Comparison of ENCODE assay signal across 9 cellular contexts in the genomic region with DNA sequence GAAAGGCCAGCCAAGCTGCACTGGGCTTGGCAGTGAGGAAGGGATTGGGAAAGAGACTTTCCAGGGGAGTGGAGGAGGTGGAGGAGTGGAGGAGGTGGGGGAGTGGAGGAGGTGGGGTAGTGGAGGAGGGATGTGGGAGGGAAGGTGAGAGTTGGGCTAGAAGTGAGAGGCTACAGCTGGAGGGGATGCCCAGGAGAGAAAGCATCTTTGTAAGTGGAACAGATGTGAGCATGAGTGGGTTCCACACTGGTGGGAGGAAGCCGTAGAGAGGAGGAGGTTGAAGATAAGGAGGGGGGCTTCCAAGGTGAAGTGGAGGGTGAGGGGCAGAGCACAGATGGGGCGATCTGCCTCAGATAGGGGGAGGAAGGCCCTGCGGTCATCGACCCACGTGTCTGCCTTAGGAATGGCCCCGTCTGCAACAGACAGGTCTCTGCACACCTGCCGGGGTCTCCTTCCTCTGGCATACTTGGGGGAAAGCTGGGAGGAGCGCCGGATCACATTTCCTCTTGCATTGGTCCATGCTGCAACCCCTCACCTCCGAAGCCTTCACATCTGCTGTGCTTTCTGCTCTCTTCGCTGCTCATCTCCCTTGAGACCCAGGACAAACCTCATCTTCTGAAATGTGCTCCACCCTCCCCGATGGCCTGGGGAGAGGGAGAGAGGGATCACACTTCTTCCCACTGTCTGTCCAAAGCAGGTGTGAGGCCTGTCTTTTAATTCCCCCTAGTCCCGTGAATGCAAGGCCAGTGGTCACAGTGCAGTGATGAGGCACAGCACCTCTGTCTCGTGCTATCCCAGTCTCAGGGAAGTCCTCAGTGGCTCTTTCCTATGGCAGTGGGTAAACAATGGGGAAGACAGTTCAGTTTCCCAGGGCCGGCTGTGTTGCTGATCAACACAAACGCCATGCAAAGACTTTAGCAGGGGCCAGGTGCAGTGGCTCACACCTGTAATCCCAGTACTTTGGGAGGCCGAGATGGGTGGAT. TPM values are rescaled to one million over a fixed set of nuclear protein-coding genes. Genes with fewer than 3 reads are reported as not detected.
DNase-seq lines count a peak whose midpoint lies in the region; ATAC-seq and TF ChIP-seq lines count a peak whose summit lies in the region.
"Had no signal": no experiment of that assay in that cellular context is flagged by ENCODE, and none has a peak within 500 bp of the region (broad histone marks: within the 10 kb centered on the region; RNA-seq: fewer than 3 reads in every experiment).

No MANE protein-coding gene starts in this region.

- H3K36me3 ChIP-seq in stomach = no peaks in the 10 kb centered on the region

- intact Hi-C loops in stomach (cut with DNase I; ENCODE audit: low total_unique reads) = no loop called here

- peak; percentile 39 for ATAC-seq in stimulated activated naive CD8-positive, alpha-beta T cell treated with anti-CD3 and anti-CD28 coated beads, Interleukin-15, Interleukin-2, amounts not matched to agents 100 U/mL and 50 U/mL, for 24 hours

- H3K36me3 Mint-ChIP-seq in activated T-cell treated with anti-CD3 and anti-CD28 coated beads, Interleukin-2, amount 50 U/mL, for 24 hours (ENCODE audit: low read depth) = no peaks in the 10 kb centered on the region

- DNase-seq in activated T-cell treated with anti-CD3 and anti-CD28 coated beads, Interleukin-2, amount 50 U/mL, for 24 hours = no peak
- DNase-seq in activated T-cell treated with anti-CD3 and anti-CD28 coated beads, Interleukin-2, amount 50 U/mL, for 48 hours = no peak
- DNase-seq in NCI-H524 treated with DMSO at 0.1 percent for 48 hours (lab: John Stamatoyannopoulos, UW) = peak; percentile 66
- peak; percentile 42 for DNase-seq in fibroblast of pulmonary artery (ENCODE audit: low read depth)
- DNase-seq in stimulated activated naive CD8-positive, alpha-beta T cell treated with anti-CD3 and anti-CD28 coated beads, Interleukin-15, Interleukin-2, amounts not matched to agents 100 U/mL and 50 U/mL, for 24 hours = no peak
- no peak for DNase-seq in HCEC 1CT
- no peak for DNase-seq in NCI-H2081 (lab: John Stamatoyannopoulos, UW)
- no peak for DNase-seq in stomach
- DNase-seq: COR-L47 had no signal

- H3K27ac ChIP-seq in stomach = no peak overlapping the region

- peaks cover 33% of the 10 kb centered on the region for H3K4me1 Mint-ChIP-seq in activated T-cell treated with anti-CD3 and anti-CD28 coated beads, Interleukin-2, amount 50 U/mL, for 24 hours (ENCODE audit: low read depth)

- H3K4me1 ChIP-seq in stomach = peaks cover 0 to 9% (median 8%) of the 10 kb centered on the region in 4 donors

- no peak for TF ChIP-seq POLR2A in stomach (IDR thresholded peaks at IDR 0.05)

- peaks cover 0 to 9% (median 0%) of the 10 kb centered on the region in 3 donors for H3K27me3 ChIP-seq in stomach

- H3K4me3 ChIP-seq in fibroblast of pulmonary artery (replicated peaks; ENCODE audit: low read depth, low read length) (no peak overlapping the region), stomach (no peak overlapping the region)

- peaks cover 4% of the 10 kb centered on the region for H3K27me3 Mint-ChIP-seq in activated T-cell treated with anti-CD3 and anti-CD28 coated beads, Interleukin-2, amount 50 U/mL, for 24 hours

- 67 to 76% (median 70%) methylated on average over 16 to 17 of the region's 17 CpGs for WGBS in stomach, 5 donors

- H3K9me3 Mint-ChIP-seq in activated T-cell treated with anti-CD3 and anti-CD28 coated beads, Interleukin-2, amount 50 U/mL, for 24 hours = peaks cover 12% of the 10 kb centered on the region

- TF ChIP-seq CTCF in fibroblast of pulmonary artery (IDR thresholded peaks at IDR 0.05; ENCODE audit: low read length, missing control alignments) = no peak
- TF ChIP-seq CTCF in stomach (IDR thresholded peaks at IDR 0.05) = no peak

- H3K27ac Mint-ChIP-seq in activated T-cell treated with anti-CD3 and anti-CD28 coated beads, Interleukin-2, amount 50 U/mL, for 24 hours = peak overlapping the region; percentile 68

- TF ChIP-seq EP300 in stomach (IDR thresholded peaks at IDR 0.05) = no peak

- H3K4me3 Mint-ChIP-seq in activated T-cell treated with anti-CD3 and anti-CD28 coated beads, Interleukin-2, amount 50 U/mL, for 24 hours = no peak overlapping the region

- no peaks in the 10 kb centered on the region for H3K9me3 ChIP-seq in stomach

RNA-seq across cellular contexts. Expression of a gene that starts 48.6 kb away (rescaled TPM):
- 10 to 100 TPM; 22.9 to 55.3 (median 37.9) TPM for total RNA-seq in stomach
- 10 to 100 TPM; 21.4 to 58.7 (median 39.4) TPM for polyA plus RNA-seq in stomach

Comparison
In these comparisons a context has a peak if more than half of its experiments do, and no peak if none do; other contexts are left out.
1. DNase-seq: peak in NCI-H524 treated with DMSO at 0.1 percent for 48 hours (single experiment) and fibroblast of pulmonary artery (single experiment); none in activated T-cell treated with anti-CD3 and anti-CD28 coated beads, Interleukin-2, amount 50 U/mL, for 24 hours (single experiment), activated T-cell treated with anti-CD3 and anti-CD28 coated beads, Interleukin-2, amount 50 U/mL, for 48 hours (0 of 2), stimulated activated naive CD8-positive, alpha-beta T cell treated with anti-CD3 and anti-CD28 coated beads, Interleukin-15, Interleukin-2, amounts not matched to agents 100 U/mL and 50 U/mL, for 24 hours (single experiment), HCEC 1CT (single experiment), NCI-H2081 (0 of 2) and stomach (single experiment).